ENCODE assay signal across 11 cellular contexts in genomic region chr15:101204744-101205535, GRCh38. TPM values are rescaled to one million over a fixed set of nuclear protein-coding genes. Genes with fewer than 3 reads are reported as not detected.
A peak's percentile ranks its signal among the peaks of the same experiment; 100 is the strongest.
DNase-seq lines count a peak whose midpoint lies in the region; ATAC-seq and TF ChIP-seq lines count a peak whose summit lies in the region.
"Had no signal": no experiment of that assay in that cellular context is flagged by ENCODE, and none has a peak within 500 bp of the region (broad histone marks: within the 10 kb centered on the region; RNA-seq: fewer than 3 reads in every experiment).

No MANE protein-coding gene starts in this region.

- ATAC-seq in HG03108 (IDR thresholded peaks at IDR 0.05; ENCODE audit: unreplicated experiment) (no peak), HG03460 (IDR thresholded peaks at IDR 0.05; ENCODE audit: unreplicated experiment) (no peak)
- ATAC-seq: gastroesophageal sphincter, PC-3 had no signal

- peak overlapping the region; percentile 97 for H3K27ac Mint-ChIP-seq in activated T-helper 1 cell treated with anti-CD3 and anti-CD28 coated beads, Interleukin-12 subunit alpha, Interleukin-12 subunit beta, Interleukin-2, Interleukin-4 antibody, amounts not matched to agents 30 ng/mL and 10 ng/mL and 1 ng/mL, durations not matched to agents 14 hours and 24 hours and 36 hours

- no peak for TF ChIP-seq CTCF in foreskin fibroblast (IDR thresholded peaks at IDR 0.05; ENCODE audit: low read depth, low read length)

- peaks cover 44% of the 10 kb centered on the region for H3K36me3 Mint-ChIP-seq in activated T-helper 1 cell treated with anti-CD3 and anti-CD28 coated beads, Interleukin-12 subunit alpha, Interleukin-12 subunit beta, Interleukin-2, Interleukin-4 antibody, amounts not matched to agents 30 ng/mL and 10 ng/mL and 1 ng/mL, durations not matched to agents 14 hours and 24 hours and 36 hours (ENCODE audit: low read depth)

- H3K4me3 Mint-ChIP-seq in activated T-helper 1 cell treated with anti-CD3 and anti-CD28 coated beads, Interleukin-12 subunit alpha, Interleukin-12 subunit beta, Interleukin-2, Interleukin-4 antibody, amounts not matched to agents 30 ng/mL and 10 ng/mL and 1 ng/mL, durations not matched to agents 14 hours and 24 hours and 36 hours, result peak overlapping the region; percentile 86

- intact Hi-C loops in activated T-helper 1 cell treated with anti-CD3 and anti-CD28 coated beads, Interleukin-12 subunit alpha, Interleukin-12 subunit beta, Interleukin-2, Interleukin-4 antibody, amounts not matched to agents 30 ng/mL and 10 ng/mL and 1 ng/mL, durations not matched to agents 14 hours and 24 hours and 36 hours (cut with micrococcal nuclease), result loop anchor here (1.0 kb wide), 1 partner anchor 42 kb away; no protein-coding TSS in a partner anchor

- no peaks in the 10 kb centered on the region for H3K27me3 Mint-ChIP-seq in activated T-helper 1 cell treated with anti-CD3 and anti-CD28 coated beads, Interleukin-12 subunit alpha, Interleukin-12 subunit beta, Interleukin-2, Interleukin-4 antibody, amounts not matched to agents 30 ng/mL and 10 ng/mL and 1 ng/mL, durations not matched to agents 14 hours and 24 hours and 36 hours (ENCODE audit: insufficient read depth)

- DNase-seq in AG20443 (ENCODE audit: low spot score), result peak; percentile 29
- DNase-seq in HCEC 1CT, result peak; percentile 61
- no peak for DNase-seq in activated T-helper 1 cell treated with anti-CD3 and anti-CD28 coated beads, Interleukin-12 subunit alpha, Interleukin-12 subunit beta, Interleukin-2, Interleukin-4 antibody, amounts not matched to agents 30 ng/mL and 10 ng/mL and 1 ng/mL, durations not matched to agents 14 hours and 24 hours and 36 hours (ENCODE audit: low spot score)
- peak; percentile 54 to 70 for DNase-seq in foreskin fibroblast
- DNase-seq in dermis blood vessel endothelial cell, result no peak
- no peak for DNase-seq in glomerular visceral epithelial cell (ENCODE audit: extremely low spot score)
- DNase-seq: PC-3, substantia nigra had no signal

- no peak overlapping the region for H3K4me3 ChIP-seq in foreskin fibroblast (ENCODE audit: low read depth in 1 of 2, low read length in 2 of 2)
- H3K4me3 ChIP-seq: gastroesophageal sphincter had no signal

- peaks cover 93% of the 10 kb centered on the region for H3K4me1 Mint-ChIP-seq in activated T-helper 1 cell treated with anti-CD3 and anti-CD28 coated beads, Interleukin-12 subunit alpha, Interleukin-12 subunit beta, Interleukin-2, Interleukin-4 antibody, amounts not matched to agents 30 ng/mL and 10 ng/mL and 1 ng/mL, durations not matched to agents 14 hours and 24 hours and 36 hours (ENCODE audit: low read depth)

- H3K9me3 Mint-ChIP-seq in activated T-helper 1 cell treated with anti-CD3 and anti-CD28 coated beads, Interleukin-12 subunit alpha, Interleukin-12 subunit beta, Interleukin-2, Interleukin-4 antibody, amounts not matched to agents 30 ng/mL and 10 ng/mL and 1 ng/mL, durations not matched to agents 14 hours and 24 hours and 36 hours, result peaks cover 4% of the 10 kb centered on the region

RNA-seq across cellular contexts. Expression of gene CHSY1, which starts 46.9 kb away (rescaled TPM):
- 76.3 and 78.0 TPM in 2 replicates for total RNA-seq in activated T-helper 1 cell treated with anti-CD3 and anti-CD28 coated beads, Interleukin-12 subunit alpha, Interleukin-12 subunit beta, Interleukin-2, Interleukin-4 antibody, amounts not matched to agents 30 ng/mL and 10 ng/mL and 1 ng/mL, durations not matched to agents 14 hours and 24 hours and 36 hours
- 47.7 and 49.0 TPM in 2 replicates for total RNA-seq in dermis blood vessel endothelial cell

Comparison
In these comparisons a context has a peak if more than half of its experiments do, and no peak if none do; other contexts are left out.
1. DNase-seq: peak in AG20443 (single experiment), HCEC 1CT (single experiment) and foreskin fibroblast (2 of 2); none in activated T-helper 1 cell treated with anti-CD3 and anti-CD28 coated beads, Interleukin-12 subunit alpha, Interleukin-12 subunit beta, Interleukin-2, Interleukin-4 antibody, amounts not matched to agents 30 ng/mL and 10 ng/mL and 1 ng/mL, durations not matched to agents 14 hours and 24 hours and 36 hours (single experiment), dermis blood vessel endothelial cell (single experiment) and glomerular visceral epithelial cell (single experiment).